In the genomic region with DNA sequence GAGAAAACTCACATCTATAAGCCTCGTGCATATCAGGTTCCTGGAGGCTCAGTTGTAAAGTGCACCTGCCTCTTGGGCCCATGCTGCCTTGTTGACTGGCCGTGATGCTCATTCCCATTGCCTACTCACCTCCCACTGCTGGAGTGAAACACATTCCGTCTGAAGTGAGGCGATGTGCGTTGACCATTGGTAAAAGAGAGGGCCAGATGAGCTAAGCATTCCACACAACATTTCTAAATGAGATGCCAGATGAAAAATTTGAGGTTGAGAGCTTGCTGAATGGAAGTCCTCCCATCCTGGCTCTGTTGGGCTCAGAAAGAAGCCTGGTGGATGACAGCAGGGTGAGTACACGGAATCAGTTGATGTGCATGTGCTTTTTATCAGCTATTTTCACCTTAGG, we compare ENCODE assay signal across 27 cellular contexts. TPM values are rescaled to one million over a fixed set of nuclear protein-coding genes. Genes with fewer than 3 reads are reported as not detected.
"Had no signal": no experiment of that assay in that cellular context is flagged by ENCODE, and none has a peak within 500 bp of the region (broad histone marks: within the 10 kb centered on the region; RNA-seq: fewer than 3 reads in every experiment).

No MANE protein-coding gene starts in this region.

- H3K9ac ChIP-seq: SK-N-SH had no signal

- H3K27ac Mint-ChIP-seq: activated CD4-positive, alpha-beta memory T cell treated with anti-CD3 and anti-CD28 coated beads for 36 hours; activated naive CD4-positive, alpha-beta T cell treated with anti-CD3 and anti-CD28 coated beads, Interleukin-2, amount 50 U/mL, for 24 hours had no signal

- H3K27ac ChIP-seq: SJCRH30, VCaP had no signal

- H3K27me3 ChIP-seq: MG63, SJCRH30 had no signal

- H3K36me3 ChIP-seq: MG63, SJCRH30 had no signal

- H3K4me3 ChIP-seq: MG63, SJCRH30 had no signal

- H3K36me3 Mint-ChIP-seq: activated CD4-positive, alpha-beta memory T cell treated with anti-CD3 and anti-CD28 coated beads for 36 hours; activated naive CD4-positive, alpha-beta T cell treated with anti-CD3 and anti-CD28 coated beads, Interleukin-2, amount 50 U/mL, for 24 hours had no signal

- H3K9me3 Mint-ChIP-seq: activated CD4-positive, alpha-beta memory T cell treated with anti-CD3 and anti-CD28 coated beads for 36 hours; activated CD4-positive, alpha-beta T cell treated with anti-CD3 and anti-CD28 coated beads, Interleukin-2, amount 10 ng/mL, durations not matched to agents 7 days and 5 days; activated naive CD4-positive, alpha-beta T cell treated with anti-CD3 and anti-CD28 coated beads, Interleukin-2, amount 50 U/mL, for 24 hours had no signal

- H3K4me2 ChIP-seq: SK-N-SH had no signal

- H3K27me3 Mint-ChIP-seq: activated naive CD4-positive, alpha-beta T cell treated with anti-CD3 and anti-CD28 coated beads, Interleukin-2, amount 50 U/mL, for 24 hours had no signal

- ATAC-seq: Panc1, Right ventricle myocardium inferior had no signal

- H3K4me3 Mint-ChIP-seq: activated CD4-positive, alpha-beta memory T cell treated with anti-CD3 and anti-CD28 coated beads for 36 hours; activated naive CD4-positive, alpha-beta T cell treated with anti-CD3 and anti-CD28 coated beads, Interleukin-2, amount 50 U/mL, for 24 hours had no signal

- DNase-seq: activated CD4-positive, CD25-positive, alpha-beta regulatory T cell; activated CD8-positive, alpha-beta memory T cell treated with anti-CD3 and anti-CD28 coated beads, Interleukin-2, amount 50 U/mL, for 48 hours; activated effector memory CD4-positive, alpha-beta T cell treated with Interleukin-2 at 50 U/mL for 16 hours; activated naive CD4-positive, alpha-beta T cell; activated T-cell treated with anti-CD3 and anti-CD28 coated beads, Interleukin-2, amount 50 U/mL, for 1 hour; amygdala; caudate nucleus; MG63; NCI-H1105; NCI-H1436; NCI-H1694 treated with DMSO at 0.1 percent for 48 hours; NCI-H2029 treated with DMSO at 0.1 percent for 48 hours; NCI-H345; NCI-H510A; NCI-H526 treated with DMSO at 0.1 percent for 48 hours; NCI-H82; OCI-M1; RPMI8226; SJCRH30; SK-N-SH had no signal

- H3K9me3 ChIP-seq: SJCRH30, SK-N-SH had no signal

RNA-seq across cellular contexts. Expression of gene ADAMTS15, which starts 8.6 kb away (rescaled TPM):
- total RNA-seq: activated CD4-positive, alpha-beta memory T cell treated with anti-CD3 and anti-CD28 coated beads for 36 hours had no signal

RNA-seq across cellular contexts. Expression of gene ADAMTS8, which starts 11.5 kb away (rescaled TPM):
- total RNA-seq: activated CD4-positive, alpha-beta memory T cell treated with anti-CD3 and anti-CD28 coated beads for 36 hours; activated CD4-positive, alpha-beta T cell treated with anti-CD3 and anti-CD28 coated beads, Interleukin-2, amount 10 ng/mL, durations not matched to agents 7 days and 5 days; SJCRH30; T-helper 2 cell treated with Interferon-gamma antibody and Interleukin-4, amounts not matched to agents 100 ng/mL and 5 ng/mL, for 36 hours had no signal
- polyA plus RNA-seq: SK-N-SH had no signal
